Comparison of ENCODE assay signal across 14 cellular contexts in the genomic region with DNA sequence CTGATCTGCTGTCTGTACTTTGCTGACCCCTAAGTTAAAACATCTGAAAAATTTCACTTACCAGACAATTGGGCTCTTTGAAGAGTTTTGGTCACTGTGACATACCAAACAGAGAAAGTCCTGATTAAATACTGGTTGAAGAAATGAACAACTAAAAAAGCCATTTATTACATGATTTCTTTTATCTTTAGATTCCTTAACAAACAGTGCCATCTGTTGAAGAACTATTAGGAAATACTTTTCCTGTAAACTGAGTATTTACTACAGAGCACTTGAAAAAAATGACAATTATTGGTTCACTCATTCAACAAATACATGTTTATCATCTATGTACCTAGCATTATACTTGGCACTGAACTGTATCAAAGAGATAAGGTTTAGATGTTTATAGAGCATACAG. TPM values are rescaled to one million over a fixed set of nuclear protein-coding genes. Genes with fewer than 3 reads are reported as not detected.
DNase-seq lines count a peak whose midpoint lies in the region; ATAC-seq and TF ChIP-seq lines count a peak whose summit lies in the region.
"Had no signal": no experiment of that assay in that cellular context is flagged by ENCODE, and none has a peak within 500 bp of the region (broad histone marks: within the 10 kb centered on the region; RNA-seq: fewer than 3 reads in every experiment).

No MANE protein-coding gene starts in this region.

- H3K4me1 ChIP-seq in foreskin keratinocyte (no peaks in the 10 kb centered on the region), gastroesophageal sphincter (no peaks in the 10 kb centered on the region)
- H3K4me1 ChIP-seq: gastrocnemius medialis had no signal

- H3K27me3 ChIP-seq in foreskin keratinocyte: no peaks in the 10 kb centered on the region
- no peaks in the 10 kb centered on the region for H3K27me3 ChIP-seq in gastroesophageal sphincter
- H3K27me3 ChIP-seq: gastrocnemius medialis had no signal

- TF ChIP-seq POLR2A in gastroesophageal sphincter (IDR thresholded peaks at IDR 0.05): no peak

- TF ChIP-seq CTCF in foreskin keratinocyte (conservative IDR thresholded peaks at IDR 0.05) (peak; percentile 59), gastroesophageal sphincter (IDR thresholded peaks at IDR 0.05) (no peak)

- ATAC-seq in foreskin keratinocyte: no peak
- no peak for ATAC-seq in gastroesophageal sphincter
- ATAC-seq: gastrocnemius medialis had no signal

- no peak overlapping the region for H3K4me3 ChIP-seq in gastroesophageal sphincter
- H3K4me3 ChIP-seq: gastrocnemius medialis had no signal

- no peaks in the 10 kb centered on the region for H3K9me3 ChIP-seq in gastroesophageal sphincter
- H3K9me3 ChIP-seq: gastrocnemius medialis, neutrophil had no signal

- peak; percentile 17 for DNase-seq in AG08396 (ENCODE audit: low spot score)
- DNase-seq in HCEC 1CT: peak; percentile 42
- peak; percentile 34 for DNase-seq in SK-MEL-5 (ENCODE audit: low read depth, low spot score)
- DNase-seq in foreskin keratinocyte: no peak
- DNase-seq in NCI-H748 treated with DMSO at 0.1 percent for 48 hours (lab: John Stamatoyannopoulos, UW): no peak
- no peak for DNase-seq in NOMO-1 treated with dmso at 0.1 percent for 144 hours (lab: John Stamatoyannopoulos, UW; ENCODE audit: unreplicated experiment)
- DNase-seq in NCI-H1930 (lab: John Stamatoyannopoulos, UW): no peak
- DNase-seq: activated CD4-positive, alpha-beta T cell treated with anti-CD3 and anti-CD28 coated beads, Interleukin-2, amount 10 ng/mL, durations not matched to agents 24 days and 14 days; COR-L47; gastrocnemius medialis; NCI-H1048; NCI-H526 had no signal

- H3K27ac ChIP-seq in foreskin keratinocyte (no peak overlapping the region), gastroesophageal sphincter (no peak overlapping the region)
- H3K27ac ChIP-seq: gastrocnemius medialis, neutrophil had no signal

- TF ChIP-seq EP300 in gastroesophageal sphincter (IDR thresholded peaks at IDR 0.05): no peak

- in situ Hi-C loops in SK-MEL-5 (cut with HindIII; ENCODE audit: low pct_unique_long_range_greater_than_20kb, low sequenced_read_pairs): no loop called here

- H3K36me3 ChIP-seq in gastroesophageal sphincter: no peaks in the 10 kb centered on the region
- H3K36me3 ChIP-seq: gastrocnemius medialis, neutrophil had no signal

RNA-seq across cellular contexts. Expression of gene WASHC4, which starts 6.5 kb away (rescaled TPM):
- total RNA-seq in SK-MEL-5 (2014; rRNA removed; shearing (Covaris generic)): 66.6 and 80.8 TPM in 2 replicates
- polyA plus RNA-seq in SK-MEL-5 (2015; cell fraction: cytosol; rRNA removed): 26.3 and 37.7 TPM in 2 replicates
- 126 and 160 TPM in 2 replicates for polyA plus RNA-seq in SK-MEL-5 (2015; cell fraction: nucleus; rRNA removed)
- 41.7 and 42.5 TPM in 2 replicates for total RNA-seq in foreskin keratinocyte
- 6.4 and 8.1 TPM in 2 replicates for polyA plus RNA-seq in foreskin keratinocyte
- 100 to 1,000 TPM in 1 of 4 donors, 10 to 100 TPM in 3; 32.7 to 136 (median 53.6) TPM for total RNA-seq in gastroesophageal sphincter

RNA-seq across cellular contexts. Expression of gene ALDH1L2, which starts 16.7 kb away (rescaled TPM):
- 4.2 and 4.4 TPM in 2 replicates for total RNA-seq in SK-MEL-5 (2014; rRNA removed; shearing (Covaris generic))
- 17.1 and 22.3 TPM in 2 replicates for polyA plus RNA-seq in SK-MEL-5 (2015; cell fraction: cytosol; rRNA removed)
- 47.5 and 54.4 TPM in 2 replicates for polyA plus RNA-seq in SK-MEL-5 (2015; cell fraction: nucleus; rRNA removed)
- total RNA-seq in foreskin keratinocyte (6.8 and 17.5 TPM in 2 replicates), gastroesophageal sphincter (1 to 10 TPM; 4.0 to 8.1 (median 7.1) TPM)
- polyA plus RNA-seq in foreskin keratinocyte: 1.6 and 4.4 TPM in 2 replicates

Comparison
In these comparisons a context has a peak if more than half of its experiments do, and no peak if none do; other contexts are left out.
1. DNase-seq: peak in AG08396 (single experiment), HCEC 1CT (single experiment) and SK-MEL-5 (single experiment); none in foreskin keratinocyte (0 of 2), NCI-H748 treated with DMSO at 0.1 percent for 48 hours (single experiment), NOMO-1 treated with dmso at 0.1 percent for 144 hours (single experiment) and NCI-H1930 (0 of 2).